ENCODE assay signal across 12 cellular contexts in the genomic region with DNA sequence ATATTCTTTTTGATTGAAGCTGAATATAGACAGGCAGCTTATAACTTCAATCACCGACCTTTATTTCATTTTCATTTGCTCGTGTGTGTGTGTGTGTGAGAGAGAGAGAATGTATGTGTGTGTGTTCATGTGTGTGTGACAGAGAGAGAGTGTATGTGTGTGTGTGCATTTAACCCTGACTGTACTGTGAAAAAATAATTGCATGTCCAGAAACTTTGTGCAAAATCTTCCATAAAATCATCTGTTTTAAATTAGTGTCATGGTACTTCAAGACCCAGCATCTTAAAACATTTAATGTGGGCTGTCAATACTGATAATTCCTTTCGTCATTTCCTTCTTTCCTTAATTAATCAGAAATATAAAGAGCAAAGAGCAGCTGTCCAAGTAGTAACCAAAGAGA. TPM values are rescaled to one million over a fixed set of nuclear protein-coding genes. Genes with fewer than 3 reads are reported as not detected.
A peak's percentile ranks its signal among the peaks of the same experiment; 100 is the strongest.
DNase-seq lines count a peak whose midpoint lies in the region; ATAC-seq and TF ChIP-seq lines count a peak whose summit lies in the region.
"Had no signal": no experiment of that assay in that cellular context is flagged by ENCODE, and none has a peak within 500 bp of the region (broad histone marks: within the 10 kb centered on the region; RNA-seq: fewer than 3 reads in every experiment).

No MANE protein-coding gene starts in this region.

- H3K4me3 ChIP-seq in Karpas-422 (ENCODE audit: low read length) (peak overlapping the region; percentile 74), cardiac fibroblast (replicated peaks in 1 of 2; ENCODE audit: low read depth in 2 of 2, low read length in 2 of 2) (peak overlapping the region; percentile 39 to 62), mesenchymal stem cell (ENCODE audit: insufficient read depth in 1 of 2, low read depth in 1 of 2, low read length in 2 of 2) (peak overlapping the region in 1 of 2 experiments; percentile 85), thoracic aorta (peak overlapping the region; percentile 45)
- H3K4me3 ChIP-seq: GM12878 had no signal

- H3K36me3 ChIP-seq in Karpas-422 (ENCODE audit: insufficient read depth, low read length) = peaks cover 17% of the 10 kb centered on the region
- peaks cover 0 to 27% of the 10 kb centered on the region in 2 experiments for H3K36me3 ChIP-seq in mesenchymal stem cell (ENCODE audit: control insufficient read depth in 1 of 2, insufficient read depth in 2 of 2, low read depth in 1 of 2, low read length in 2 of 2)
- no peaks in the 10 kb centered on the region for H3K36me3 ChIP-seq in thoracic aorta

- H3K27me3 ChIP-seq in Karpas-422 (ENCODE audit: low read length) (no peaks in the 10 kb centered on the region), mesenchymal stem cell (ENCODE audit: control insufficient read depth in 1 of 2, insufficient read depth in 1 of 2, low read length in 2 of 2) (no peaks in the 10 kb centered on the region), thoracic aorta (replicated peaks; ENCODE audit: insufficient read depth) (no peaks in the 10 kb centered on the region)

- H2AK5ac ChIP-seq in mesenchymal stem cell (ENCODE audit: low read length, severe bottlenecking) = no peak overlapping the region

- H2AFZ ChIP-seq in Karpas-422 (ENCODE audit: low read length) (no peak overlapping the region), mesenchymal stem cell (ENCODE audit: low read depth, low read length) (no peak overlapping the region)

- H2BK5ac ChIP-seq in mesenchymal stem cell (ENCODE audit: low read depth, low read length, poor library complexity, severe bottlenecking) = no peak overlapping the region

- 0% methylated on average over 1 of the region's 3 CpGs for WGBS in mesenchymal stem cell

- TF ChIP-seq CTCF in cardiac fibroblast (IDR thresholded peaks at IDR 0.05; ENCODE audit: low read depth, low read length) = no peak
- no peak for TF ChIP-seq CTCF in thoracic aorta (IDR thresholded peaks at IDR 0.05)

- peaks cover 37% of the 10 kb centered on the region for H3K79me2 ChIP-seq in Karpas-422 (ENCODE audit: low read length)

- H3K9me3 ChIP-seq in Karpas-422 (ENCODE audit: low read length) = no peaks in the 10 kb centered on the region
- no peaks in the 10 kb centered on the region for H3K9me3 ChIP-seq in mesenchymal stem cell (ENCODE audit: control insufficient read depth, low read length)
- H3K9me3 ChIP-seq in thoracic aorta = no peaks in the 10 kb centered on the region

- H4K8ac ChIP-seq in mesenchymal stem cell (ENCODE audit: low read length) = no peak overlapping the region

- H3K9ac ChIP-seq in Karpas-422 (ENCODE audit: low read length) (peak overlapping the region; percentile 81), mesenchymal stem cell (ENCODE audit: low read length) (peak overlapping the region; percentile 99)

- H2BK120ac ChIP-seq in mesenchymal stem cell (ENCODE audit: low read depth, low read length) = no peak overlapping the region

- H3K4me1 ChIP-seq in Karpas-422 (ENCODE audit: low read length) = peaks cover 69% of the 10 kb centered on the region
- peaks cover 1% of the 10 kb centered on the region for H3K4me1 ChIP-seq in mesenchymal stem cell (ENCODE audit: control insufficient read depth, insufficient read depth, low read depth, low read length)
- H3K4me1 ChIP-seq in thoracic aorta (ENCODE audit: control insufficient read depth in 1 of 2, low read depth in 2 of 2) = peaks cover 4 to 9% of the 10 kb centered on the region in 2 donors

- H3K23ac ChIP-seq in mesenchymal stem cell (ENCODE audit: low read length in 2 of 2) = no peak overlapping the region

- no peaks in the 10 kb centered on the region for H3K9me2 ChIP-seq in Karpas-422 (replicated peaks; ENCODE audit: insufficient read depth, low read length)

- H3K4ac ChIP-seq in mesenchymal stem cell (ENCODE audit: low read depth in 1 of 2, low read length in 2 of 2) = no peak overlapping the region

- H3K27ac ChIP-seq in Karpas-422 (ENCODE audit: low read length) = peak overlapping the region; percentile 98
- no peak overlapping the region for H3K27ac ChIP-seq in mesenchymal stem cell (ENCODE audit: low read length, poor library complexity, severe bottlenecking)
- H3K27ac ChIP-seq in thoracic aorta = no peak overlapping the region

- DNase-seq in Karpas-422 = peak; percentile 69
- DNase-seq in cardiac fibroblast (ENCODE audit: low read depth in 2 of 2) = peak; percentile 60 to 70
- peak; percentile 53 for DNase-seq in mesenchymal stem cell
- DNase-seq in thoracic aorta (ENCODE audit: low spot score) = no peak
- DNase-seq in NCI-H146 treated with DMSO at 0.1 percent for 48 hours (lab: John Stamatoyannopoulos, UW; ENCODE audit: unreplicated experiment) = no peak
- DNase-seq in COR-L47 (lab: John Stamatoyannopoulos, UW) = no peak
- DNase-seq: KBM-7, NCI-H2107 had no signal

- ATAC-seq in thoracic aorta (ENCODE audit: insufficient number of reproducible peaks, low FRiP score, low read depth) (no peak), HG03039 (IDR thresholded peaks at IDR 0.05; ENCODE audit: unreplicated experiment) (no peak), GM19452 (IDR thresholded peaks at IDR 0.05; ENCODE audit: unreplicated experiment) (no peak)
- ATAC-seq: GM12878, WTC11 had no signal

- no peaks in the 10 kb centered on the region for H3K79me1 ChIP-seq in mesenchymal stem cell (replicated peaks; ENCODE audit: low read length, poor library complexity, severe bottlenecking)

- peak overlapping the region; percentile 88 for H3K4me2 ChIP-seq in Karpas-422 (ENCODE audit: low read depth, low read length, poor library complexity, severe bottlenecking)
- H3K4me2 ChIP-seq in mesenchymal stem cell (ENCODE audit: low read length, poor library complexity, severe bottlenecking) = no peak overlapping the region

- H2BK15ac ChIP-seq in mesenchymal stem cell (ENCODE audit: low read depth, poor library complexity, severe bottlenecking) = no peak overlapping the region

- H4K20me1 ChIP-seq in Karpas-422 (ENCODE audit: insufficient read depth, low read depth, low read length) = no peaks in the 10 kb centered on the region

- H3K14ac ChIP-seq in mesenchymal stem cell (ENCODE audit: low read length in 2 of 2) = no peak overlapping the region

- H4K91ac ChIP-seq in mesenchymal stem cell (ENCODE audit: low read length) = no peak overlapping the region

- no peak overlapping the region for H3K18ac ChIP-seq in mesenchymal stem cell (ENCODE audit: low read depth in 1 of 2, low read length in 2 of 2)

- no peak overlapping the region for H2BK12ac ChIP-seq in mesenchymal stem cell (ENCODE audit: low read length in 2 of 2)

RNA-seq across cellular contexts. Expression of gene DCN, which starts 1.6 kb away (rescaled TPM):
- total RNA-seq in Karpas-422 (2014; rRNA removed; shearing (Covaris generic); ENCODE audit: low replicate concordance) = 612 and 1,580 TPM in 2 replicates
- 62.6 TPM for polyA plus RNA-seq in mesenchymal stem cell (2013, experiment 1 of 2)
- 61.6 TPM for polyA plus RNA-seq in mesenchymal stem cell (2013, experiment 2 of 2)
- 1,000 to 10,000 TPM in 1 of 2 donors, 100 to 1,000 TPM in 1; 869 to 1,972 TPM for total RNA-seq in thoracic aorta

Comparison
In these comparisons a context has a peak if more than half of its experiments do, and no peak if none do; other contexts are left out.
1. DNase-seq: peak in Karpas-422 (single experiment), cardiac fibroblast (2 of 2) and mesenchymal stem cell (single experiment); none in thoracic aorta (single experiment), NCI-H146 treated with DMSO at 0.1 percent for 48 hours (single experiment) and COR-L47 (single experiment).